ENCODE assay signal across 19 cellular contexts in genomic region chr4:126004936-126005335, GRCh38.
DNase-seq lines count a peak whose midpoint lies in the region; FAIRE-seq and TF ChIP-seq lines count a peak whose summit lies in the region.
"Had no signal": no experiment of that assay in that cellular context is flagged by ENCODE, and none has a peak within 500 bp of the region (broad histone marks: within the 10 kb centered on the region; RNA-seq: fewer than 3 reads in every experiment).

No MANE protein-coding gene starts in this region.

- no peaks in the 10 kb centered on the region for H4K20me1 ChIP-seq in astrocyte (ENCODE audit: insufficient read depth, low read length)

- H3K27me3 Mint-ChIP-seq in astrocyte (ENCODE audit: low read depth, unreplicated experiment): no peaks in the 10 kb centered on the region
- H3K27me3 Mint-ChIP-seq: activated T-helper 17 cell treated with anti-CD3 and anti-CD28 coated beads, Interleukin-2, amount 50 U/mL, for 72 hours; T-helper 17 cell had no signal

- in situ Hi-C loops in HAP-1 (cut with MboI; ENCODE audit: low sequenced_read_pairs): no loop called here

- H3K4me3 Mint-ChIP-seq in astrocyte (ENCODE audit: unreplicated experiment): no peak overlapping the region
- H3K4me3 Mint-ChIP-seq: activated T-helper 17 cell treated with anti-CD3 and anti-CD28 coated beads, Interleukin-2, amount 50 U/mL, for 72 hours; natural killer cell; T-helper 17 cell had no signal

- H3K4me1 ChIP-seq in HAP-1 (peaks cover 25% of the 10 kb centered on the region), astrocyte (ENCODE audit: insufficient read depth, low read length) (no peaks in the 10 kb centered on the region), small intestine (ENCODE audit: control insufficient read depth in 2 of 2, insufficient read depth in 1 of 2, low read depth in 1 of 2, low read length in 1 of 2) (no peaks in the 10 kb centered on the region)
- H3K4me1 ChIP-seq: A549, esophagus muscularis mucosa, transverse colon had no signal

- peak; percentile 11 for DNase-seq in A172 (ENCODE audit: low spot score)
- DNase-seq in HAP-1 (ENCODE audit: low spot score in 2 of 2): peak; percentile 44 to 45
- DNase-seq in astrocyte (ENCODE audit: low read depth): peak; percentile 30
- DNase-seq in iris pigment epithelial cell (ENCODE audit: low read depth): peak; percentile 68
- no peak for DNase-seq in midbrain (lab: John Stamatoyannopoulos, UW)
- no peak for DNase-seq in GM10248 (ENCODE audit: extremely low spot score)
- no peak for DNase-seq in T-helper 1 cell
- DNase-seq in small intestine: no peak
- DNase-seq: activated CD4-positive, alpha-beta T cell treated with anti-CD3 and anti-CD28 coated beads, Interleukin-2, amount 50 U/mL, for 1 hour; central memory CD4-positive, alpha-beta T cell; kidney; natural killer cell; T-helper 17 cell; transverse colon had no signal

- no peak for FAIRE-seq in astrocyte (lab: Jason Lieb, UNC)
- no peak for FAIRE-seq in small intestine (lab: Jason Lieb, UNC)
- FAIRE-seq: A549, kidney had no signal

- H3K79me2 ChIP-seq in astrocyte (ENCODE audit: insufficient read depth, low read length): no peaks in the 10 kb centered on the region

- H3K27ac Mint-ChIP-seq in astrocyte (ENCODE audit: unreplicated experiment): no peak overlapping the region
- H3K27ac Mint-ChIP-seq: activated T-helper 17 cell treated with anti-CD3 and anti-CD28 coated beads, Interleukin-2, amount 50 U/mL, for 72 hours; natural killer cell; T-helper 17 cell had no signal

- no peaks in the 10 kb centered on the region for H3K9me3 ChIP-seq in HAP-1
- no peaks in the 10 kb centered on the region for H3K9me3 ChIP-seq in astrocyte (ENCODE audit: insufficient read depth, low read depth, low read length)
- no peaks in the 10 kb centered on the region for H3K9me3 ChIP-seq in small intestine (ENCODE audit: control insufficient read depth, low read depth)
- H3K9me3 ChIP-seq: A549, transverse colon had no signal

- H3K9ac ChIP-seq in astrocyte (ENCODE audit: low read length): no peak overlapping the region
- H3K9ac ChIP-seq: KMS-11 had no signal

- H2AFZ ChIP-seq in astrocyte (ENCODE audit: low read depth, low read length): no peak overlapping the region

- H3K36me3 ChIP-seq in HAP-1 (replicated peaks): no peaks in the 10 kb centered on the region
- no peaks in the 10 kb centered on the region for H3K36me3 ChIP-seq in astrocyte (ENCODE audit: insufficient read depth, low read length)
- no peaks in the 10 kb centered on the region for H3K36me3 ChIP-seq in small intestine (ENCODE audit: control insufficient read depth in 2 of 2, insufficient read depth in 2 of 2, low read length in 2 of 2)
- H3K36me3 ChIP-seq: esophagus muscularis mucosa, transverse colon had no signal

- TF ChIP-seq CTCF in astrocyte (IDR thresholded peaks at IDR 0.05; ENCODE audit: insufficient read depth, low read depth, low read length) (no peak), GM10248 (IDR thresholded peaks at IDR 0.05; ENCODE audit: control extremely low read depth, extremely low read depth, low read depth, missing control alignments) (no peak)

- POLR2A ChIA-PET in GM10248 (lab: Yijun Ruan, JAX): no interaction called here

- CTCF ChIA-PET in GM10248 (lab: Yijun Ruan, JAX): no interaction called here

- peaks cover 2% of the 10 kb centered on the region for H3K9me3 Mint-ChIP-seq in astrocyte (ENCODE audit: unreplicated experiment)

- no peaks in the 10 kb centered on the region for H3K36me3 Mint-ChIP-seq in astrocyte (ENCODE audit: low read depth, unreplicated experiment)
- H3K36me3 Mint-ChIP-seq: natural killer cell had no signal

- H3K27me3 ChIP-seq in HAP-1 (ENCODE audit: low read depth): no peaks in the 10 kb centered on the region
- H3K27me3 ChIP-seq in astrocyte (ENCODE audit: insufficient read depth, low read length): no peaks in the 10 kb centered on the region
- no peaks in the 10 kb centered on the region for H3K27me3 ChIP-seq in small intestine (ENCODE audit: control insufficient read depth in 2 of 2, insufficient read depth in 2 of 2, low read length in 2 of 2)
- H3K27me3 ChIP-seq: esophagus muscularis mucosa, transverse colon had no signal

- H3K27ac ChIP-seq in astrocyte (ENCODE audit: low read depth, low read length): no peak overlapping the region
- no peak overlapping the region for H3K27ac ChIP-seq in small intestine (ENCODE audit: low read depth in 1 of 2, low read length in 1 of 2)
- H3K27ac ChIP-seq: A549, esophagus muscularis mucosa, KMS-11, skin epidermis, transverse colon had no signal

- no peak overlapping the region for H3K4me2 ChIP-seq in astrocyte (ENCODE audit: low read length)
- H3K4me2 ChIP-seq: A549, KMS-11 had no signal

- peaks cover 8% of the 10 kb centered on the region for H3K4me1 Mint-ChIP-seq in astrocyte (ENCODE audit: low read depth, unreplicated experiment)
- H3K4me1 Mint-ChIP-seq: activated T-helper 17 cell treated with anti-CD3 and anti-CD28 coated beads, Interleukin-2, amount 50 U/mL, for 72 hours; natural killer cell; T-helper 17 cell had no signal

- WGBS in small intestine, 3 donors: 28 to 36% (median 31%) methylated on average over 4 of the region's 4 CpGs

- H3K4me3 ChIP-seq in HAP-1: no peak overlapping the region
- H3K4me3 ChIP-seq in astrocyte (ENCODE audit: insufficient read depth, low read depth, low read length): no peak overlapping the region
- H3K4me3 ChIP-seq in small intestine (ENCODE audit: low read depth in 1 of 2, low read length in 2 of 2): no peak overlapping the region
- H3K4me3 ChIP-seq: A549, esophagus muscularis mucosa, skin epidermis, transverse colon had no signal

Comparison
In these comparisons a context has a peak if more than half of its experiments do, and no peak if none do; other contexts are left out.
1. DNase-seq: peak in A172 (single experiment), HAP-1 (2 of 2), astrocyte (single experiment) and iris pigment epithelial cell (single experiment); none in midbrain (single experiment), GM10248 (single experiment), T-helper 1 cell (0 of 5) and small intestine (single experiment).